1 cellular context compared by ENCODE assay signal in the genomic region with DNA sequence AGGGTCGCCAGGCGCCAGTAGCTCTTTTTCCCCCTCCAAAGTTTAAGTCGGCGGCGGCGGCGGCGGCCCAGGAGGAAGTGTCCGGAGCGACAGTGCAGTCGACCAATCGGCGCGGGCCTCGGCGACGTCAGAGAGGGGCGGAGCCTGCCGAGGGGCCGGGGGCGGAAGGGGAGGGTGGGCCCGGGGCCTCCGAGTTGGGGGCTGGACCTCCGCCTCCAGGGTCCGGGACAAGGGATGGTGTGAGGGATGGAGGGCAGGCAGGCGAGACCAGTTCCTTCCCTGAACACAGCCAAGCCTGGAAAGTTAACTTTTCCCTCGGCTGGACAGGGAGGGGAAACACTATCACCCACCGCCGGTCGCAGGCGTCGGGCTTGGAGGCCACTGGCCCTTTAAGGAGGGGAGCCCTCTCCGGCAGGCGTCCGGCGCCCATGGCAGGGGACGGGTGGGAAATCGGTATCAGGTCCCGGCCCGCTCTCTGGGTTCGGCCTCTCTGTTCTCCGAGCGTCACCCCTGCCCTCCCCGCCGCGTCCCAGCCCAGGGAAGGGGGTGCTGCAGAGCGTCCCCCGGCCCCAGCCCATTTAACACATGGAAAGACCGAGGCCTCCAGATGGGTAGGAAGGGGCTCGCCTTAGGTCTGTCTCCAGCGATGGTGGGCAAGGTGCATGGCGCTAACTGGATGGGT.
A peak's percentile ranks its signal among the peaks of the same experiment; 100 is the strongest.
TF ChIP-seq lines count a peak whose summit lies in the region.

A gene (minus strand): TSS at position 81 of the 682 bp plus-strand sequence. CDS start 744 bp downstream, outside the sequence.

TF ChIP-seq in A549, 52 proteins besides CTCF, POLR2A, EP300 and RAD21 (continued from another document):
- TF ChIP-seq, protein P1, sequence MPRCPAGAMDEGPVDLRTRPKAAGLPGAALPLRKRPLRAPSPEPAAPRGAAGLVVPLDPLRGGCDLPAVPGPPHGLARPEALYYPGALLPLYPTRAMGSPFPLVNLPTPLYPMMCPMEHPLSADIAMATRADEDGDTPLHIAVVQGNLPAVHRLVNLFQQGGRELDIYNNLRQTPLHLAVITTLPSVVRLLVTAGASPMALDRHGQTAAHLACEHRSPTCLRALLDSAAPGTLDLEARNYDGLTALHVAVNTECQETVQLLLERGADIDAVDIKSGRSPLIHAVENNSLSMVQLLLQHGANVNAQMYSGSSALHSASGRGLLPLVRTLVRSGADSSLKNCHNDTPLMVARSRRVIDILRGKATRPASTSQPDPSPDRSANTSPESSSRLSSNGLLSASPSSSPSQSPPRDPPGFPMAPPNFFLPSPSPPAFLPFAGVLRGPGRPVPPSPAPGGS (IDR thresholded peaks at IDR 0.05): no peak
- TF ChIP-seq JUN (IDR thresholded peaks at IDR 0.05) (peak in 1 of 2 experiments; percentile 54; a peak in 2 of 5 replicates), PHF8 (IDR thresholded peaks at IDR 0.05; ENCODE audit: borderline replicate concordance, low read depth) (no peak), SMC3 (IDR thresholded peaks at IDR 0.05) (no peak), FOSB (CRISPR knock-in tag; IDR thresholded peaks at IDR 0.05) (0 out of 2 replicates have a peak, but pooled peaks have one; percentile 41), CEBPB (IDR thresholded peaks at IDR 0.05) (no peak), NFE2L2 (conservative IDR thresholded peaks at IDR 0.05; ENCODE audit: low read length) (no peak), MAZ (IDR thresholded peaks at IDR 0.05; ENCODE audit: borderline replicate concordance, low read depth, low read length) (peak; percentile 39; the same call in 1 of the 2 replicates)
- TF ChIP-seq, protein P2, sequence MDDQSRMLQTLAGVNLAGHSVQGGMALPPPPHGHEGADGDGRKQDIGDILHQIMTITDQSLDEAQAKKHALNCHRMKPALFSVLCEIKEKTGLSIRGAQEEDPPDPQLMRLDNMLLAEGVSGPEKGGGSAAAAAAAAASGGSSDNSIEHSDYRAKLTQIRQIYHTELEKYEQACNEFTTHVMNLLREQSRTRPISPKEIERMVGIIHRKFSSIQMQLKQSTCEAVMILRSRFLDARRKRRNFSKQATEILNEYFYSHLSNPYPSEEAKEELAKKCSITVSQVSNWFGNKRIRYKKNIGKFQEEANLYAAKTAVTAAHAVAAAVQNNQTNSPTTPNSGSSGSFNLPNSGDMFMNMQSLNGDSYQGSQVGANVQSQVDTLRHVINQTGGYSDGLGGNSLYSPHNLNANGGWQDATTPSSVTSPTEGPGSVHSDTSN (IDR thresholded peaks at IDR 0.05): peak; percentile 96
